In genomic region chr2:41283079-41283765, GRCh38 we compare ENCODE assay signal across 22 cellular contexts.
DNase-seq lines count a peak whose midpoint lies in the region; ATAC-seq, FAIRE-seq and TF ChIP-seq lines count a peak whose summit lies in the region.
"Had no signal": no experiment of that assay in that cellular context is flagged by ENCODE, and none has a peak within 500 bp of the region (broad histone marks: within the 10 kb centered on the region; RNA-seq: fewer than 3 reads in every experiment).

No MANE protein-coding gene starts in this region.

- H3K27ac ChIP-seq in HepG2 (ENCODE audit: extremely low read length, insufficient read depth, low read length) (no peak overlapping the region), right lobe of liver (no peak overlapping the region)
- H3K27ac ChIP-seq: epithelial cell of prostate, suprapubic skin had no signal

- no peaks in the 10 kb centered on the region for H3K79me2 ChIP-seq in HepG2 (ENCODE audit: insufficient read depth, low read length)

- no TSS peak for BruUV-seq in HepG2 (replicated peaks; lab: Mats Ljungman, UMichigan)

- TF ChIP-seq CTCF in HepG2 (CRISPR knock-in tag; IDR thresholded peaks at IDR 0.05): peak; percentile 26; the same call in 1 of the 2 replicates
- TF ChIP-seq CTCF in right lobe of liver (IDR thresholded peaks at IDR 0.05): no peak

- H2AFZ ChIP-seq in HepG2 (ENCODE audit: low read length): no peak overlapping the region

- ATAC-seq in HepG2 (no peak), right lobe of liver (no peak)
- ATAC-seq: activated CD4-positive, CD25-positive, alpha-beta regulatory T cell treated with anti-CD3 and anti-CD28 coated beads, Interleukin-2, amount 50 U/mL, for 24 hours; left cardiac atrium; mucosa of descending colon had no signal

- H3K4me2 ChIP-seq in HepG2 (ENCODE audit: low read depth, low read length): no peak overlapping the region

- no peak for TF ChIP-seq EP300 in HepG2 (IDR thresholded peaks at IDR 0.05; ENCODE audit: low read depth in 2 of 2, low read length in 2 of 2)
- TF ChIP-seq EP300 in HepG2 (CRISPR knock-in tag; IDR thresholded peaks at IDR 0.05; ENCODE audit: borderline replicate concordance): no peak

- no peaks in the 10 kb centered on the region for H3K27me3 ChIP-seq in HepG2 (ENCODE audit: control insufficient read depth in 1 of 2, insufficient read depth in 2 of 2, low read length in 2 of 2)
- H3K27me3 ChIP-seq in right lobe of liver: no peaks in the 10 kb centered on the region
- H3K27me3 ChIP-seq: suprapubic skin had no signal

- CTCF ChIA-PET in HepG2 (lab: Yijun Ruan, JAX; ENCODE audit: low intra/inter-chr PET ratio, low total read pairs): no interaction called here
- CTCF ChIA-PET in HEK293T (lab: Yijun Ruan, JAX): no interaction called here

- H4K20me1 ChIP-seq in HepG2 (ENCODE audit: insufficient read depth, low read length): no peaks in the 10 kb centered on the region

- no peak overlapping the region for H3K9ac ChIP-seq in HepG2 (ENCODE audit: insufficient read depth, low read depth, low read length)

- FAIRE-seq in HepG2 (lab: Jason Lieb, UNC): no peak
- FAIRE-seq: bronchial epithelial cell had no signal

- POLR2A ChIA-PET in HepG2 (lab: Yijun Ruan, JAX) (no interaction called here), HEK293T (lab: Yijun Ruan, JAX) (no interaction called here)

- no peak for DNase-seq in HepG2 (ENCODE audit: low spot score)
- DNase-seq in right lobe of liver: no peak
- DNase-seq in SK-N-DZ (ENCODE audit: low spot score): peak; percentile 8
- peak; percentile 1 for DNase-seq in hepatic stellate cell (ENCODE audit: low spot score)
- no peak for DNase-seq in stimulated activated CD4-positive, alpha-beta T cell treated with anti-CD3 and anti-CD28 coated beads, Interleukin-1b, Interleukin-23, amount 100 ng/mL, for 48 hours
- no peak for DNase-seq in effector CD4-positive, alpha-beta T cell
- DNase-seq in UCSD-AML1 (lab: John Stamatoyannopoulos, UW; ENCODE audit: unreplicated experiment): no peak
- no peak for DNase-seq in HEK293T (ENCODE audit: extremely low spot score)
- DNase-seq: ACHN; activated naive CD8-positive, alpha-beta T cell treated with anti-CD3 and anti-CD28 coated beads, Interleukin-2, amount 10 ng/mL, durations not matched to agents 7 days and 5 days; left cardiac atrium; mucosa of descending colon; NCI-H1092; NCI-H2081 treated with DMSO at 0.1 percent for 48 hours; NCI-H510A; OCI-M1; SHP77 treated with DMSO at 0.1 percent for 48 hours; T-helper 2 cell had no signal

- under 1% methylated on average over 4 of the region's 4 CpGs for WGBS in HepG2 (ENCODE audit: low lambda C conversion rate)
- WGBS in right lobe of liver (ENCODE audit: insufficient coverage, low coverage, low lambda C conversion rate, missing lambda C conversion rate): 51% methylated on average over 4 of the region's 4 CpGs

- intact Hi-C loops in HepG2 (cut with micrococcal nuclease; ENCODE audit: unreplicated experiment) (no loop called here), right lobe of liver (cut with DNase I) (no loop called here)

- no peaks in the 10 kb centered on the region for H3K36me3 ChIP-seq in HepG2 (replicated peaks in 1 of 2; ENCODE audit: control insufficient read depth in 1 of 2, insufficient read depth in 2 of 2, low read length in 2 of 2)
- no peaks in the 10 kb centered on the region for H3K36me3 ChIP-seq in right lobe of liver
- H3K36me3 ChIP-seq: suprapubic skin had no signal

- no peaks in the 10 kb centered on the region for H3K9me3 ChIP-seq in HepG2 (ENCODE audit: low read length)
- no peaks in the 10 kb centered on the region for H3K9me3 ChIP-seq in right lobe of liver
- H3K9me3 ChIP-seq: mucosa of descending colon, suprapubic skin had no signal

- TF ChIP-seq POLR2A in HepG2 (IDR thresholded peaks at IDR 0.05; ENCODE audit: insufficient read depth in 1 of 2, low read depth in 2 of 2, low read length in 2 of 2) (no peak), right lobe of liver (IDR thresholded peaks at IDR 0.05) (no peak)

- H3K4me3 ChIP-seq in HepG2 (replicated peaks in 1 of 3; ENCODE audit: insufficient read depth in 1 of 3, low read depth in 2 of 3, low read length in 3 of 3): no peak overlapping the region
- no peak overlapping the region for H3K4me3 ChIP-seq in right lobe of liver
- H3K4me3 ChIP-seq: mucosa of descending colon, suprapubic skin had no signal

- H3K4me1 ChIP-seq in HepG2 (ENCODE audit: insufficient read depth, low read length): no peaks in the 10 kb centered on the region
- no peaks in the 10 kb centered on the region for H3K4me1 ChIP-seq in right lobe of liver
- H3K4me1 ChIP-seq: suprapubic skin had no signal

- TF ChIP-seq RAD21 in HepG2 (CRISPR knock-in tag; IDR thresholded peaks at IDR 0.05): no peak

- in situ Hi-C loops in HepG2 (cut with HindIII; ENCODE audit: extremely low pct_ligation_motif_present, low pct_unique_long_range_greater_than_20kb): no loop called here

TF ChIP-seq in HepG2, 621 proteins besides CTCF, POLR2A, EP300 and RAD21 (continues in another document):
- TF ChIP-seq, protein P1, sequence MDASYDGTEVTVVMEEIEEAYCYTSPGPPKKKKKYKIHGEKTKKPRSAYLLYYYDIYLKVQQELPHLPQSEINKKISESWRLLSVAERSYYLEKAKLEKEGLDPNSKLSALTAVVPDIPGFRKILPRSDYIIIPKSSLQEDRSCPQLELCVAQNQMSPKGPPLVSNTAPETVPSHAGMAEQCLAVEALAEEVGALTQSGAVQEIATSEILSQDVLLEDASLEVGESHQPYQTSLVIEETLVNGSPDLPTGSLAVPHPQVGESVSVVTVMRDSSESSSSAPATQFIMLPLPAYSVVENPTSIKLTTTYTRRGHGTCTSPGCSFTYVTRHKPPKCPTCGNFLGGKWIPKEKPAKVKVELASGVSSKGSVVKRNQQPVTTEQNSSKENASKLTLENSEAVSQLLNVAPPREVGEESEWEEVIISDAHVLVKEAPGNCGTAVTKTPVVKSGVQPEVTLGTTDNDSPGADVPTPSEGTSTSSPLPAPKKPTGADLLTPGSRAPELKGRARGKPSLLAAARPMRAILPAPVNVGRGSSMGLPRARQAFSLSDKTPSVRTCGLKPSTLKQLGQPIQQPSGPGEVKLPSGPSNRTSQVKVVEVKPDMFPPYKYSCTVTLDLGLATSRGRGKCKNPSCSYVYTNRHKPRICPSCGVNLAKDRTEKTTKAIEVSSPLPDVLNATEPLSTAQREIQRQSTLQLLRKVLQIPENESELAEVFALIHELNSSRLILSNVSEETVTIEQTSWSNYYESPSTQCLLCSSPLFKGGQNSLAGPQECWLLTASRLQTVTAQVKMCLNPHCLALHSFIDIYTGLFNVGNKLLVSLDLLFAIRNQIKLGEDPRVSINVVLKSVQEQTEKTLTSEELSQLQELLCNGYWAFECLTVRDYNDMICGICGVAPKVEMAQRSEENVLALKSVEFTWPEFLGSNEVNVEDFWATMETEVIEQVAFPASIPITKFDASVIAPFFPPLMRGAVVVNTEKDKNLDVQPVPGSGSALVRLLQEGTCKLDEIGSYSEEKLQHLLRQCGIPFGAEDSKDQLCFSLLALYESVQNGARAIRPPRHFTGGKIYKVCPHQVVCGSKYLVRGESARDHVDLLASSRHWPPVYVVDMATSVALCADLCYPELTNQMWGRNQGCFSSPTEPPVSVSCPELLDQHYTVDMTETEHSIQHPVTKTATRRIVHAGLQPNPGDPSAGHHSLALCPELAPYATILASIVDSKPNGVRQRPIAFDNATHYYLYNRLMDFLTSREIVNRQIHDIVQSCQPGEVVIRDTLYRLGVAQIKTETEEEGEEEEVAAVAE (CRISPR knock-in tag; IDR thresholded peaks at IDR 0.05; ENCODE audit: borderline replicate concordance): no peak

TF ChIP-seq in HEK293T, 16 proteins besides CTCF, POLR2A, EP300 and RAD21:
- no peak for TF ChIP-seq LEF1 (IDR thresholded peaks at IDR 0.05; ENCODE audit: borderline replicate concordance)
- no peak for TF ChIP-seq ZNF384 (IDR thresholded peaks at IDR 0.05)
- no peak for TF ChIP-seq NFRKB (IDR thresholded peaks at IDR 0.05)
- TF ChIP-seq SUZ12 (IDR thresholded peaks at IDR 0.05): no peak
- no peak for TF ChIP-seq BHLHE40 (IDR thresholded peaks at IDR 0.05; ENCODE audit: borderline replicate concordance)
- TF ChIP-seq CTBP1 (IDR thresholded peaks at IDR 0.05; ENCODE audit: borderline replicate concordance): no peak
- TF ChIP-seq HDGF (IDR thresholded peaks at IDR 0.05; ENCODE audit: borderline replicate concordance): no peak
- no peak for TF ChIP-seq FOXA1 (IDR thresholded peaks at IDR 0.05)
- no peak for TF ChIP-seq ARNT (IDR thresholded peaks at IDR 0.05)
- TF ChIP-seq ELF4 (IDR thresholded peaks at IDR 0.05): no peak
- no peak for TF ChIP-seq L3MBTL2 (conservative IDR thresholded peaks at IDR 0.05)
- TF ChIP-seq TARDBP (IDR thresholded peaks at IDR 0.05): no peak

Comparison
In these comparisons a context has a peak if more than half of its experiments do, and no peak if none do; other contexts are left out.
1. DNase-seq: peak in SK-N-DZ (single experiment) and hepatic stellate cell (single experiment); none in HepG2 (single experiment), right lobe of liver (0 of 3), stimulated activated CD4-positive, alpha-beta T cell treated with anti-CD3 and anti-CD28 coated beads, Interleukin-1b, Interleukin-23, amount 100 ng/mL, for 48 hours (single experiment), effector CD4-positive, alpha-beta T cell (single experiment), UCSD-AML1 (single experiment) and HEK293T (single experiment).